In genomic region chr7:111735661-111736323, GRCh38 we compare ENCODE assay signal across 1 cellular context.
TF ChIP-seq lines count a peak whose summit lies in the region.

No MANE protein-coding gene starts in this region.

TF ChIP-seq in WTC11, 78 proteins besides CTCF, POLR2A, EP300 and RAD21 (continued from another document):
- TF ChIP-seq ZNF317 (CRISPR knock-in tag; IDR thresholded peaks at IDR 0.05; ENCODE audit: borderline replicate concordance, low read depth) (no peak), EMX1 (CRISPR knock-in tag; IDR thresholded peaks at IDR 0.05) (no peak)
